ENCODE assay signal across 17 cellular contexts in genomic region chr21:38912355-38912619, GRCh38.
DNase-seq lines count a peak whose midpoint lies in the region; ATAC-seq and TF ChIP-seq lines count a peak whose summit lies in the region.
"Had no signal": no experiment of that assay in that cellular context is flagged by ENCODE, and none has a peak within 500 bp of the region (broad histone marks: within the 10 kb centered on the region; RNA-seq: fewer than 3 reads in every experiment).

No MANE protein-coding gene starts in this region.

- H3K9me3 ChIP-seq in heart left ventricle (no peaks in the 10 kb centered on the region), sigmoid colon (no peaks in the 10 kb centered on the region), uterus (no peaks in the 10 kb centered on the region)

- 92 to 96% (median 94%) methylated on average over 6 of the region's 6 CpGs for WGBS in heart left ventricle, 4 donors
- 95% methylated on average over 6 of the region's 6 CpGs for WGBS in sigmoid colon, 2 donors

- H3K4me1 ChIP-seq in heart left ventricle = peaks cover 0 to 71% (median 44%) of the 10 kb centered on the region in 12 donors
- peaks cover 0 to 42% (median 31%) of the 10 kb centered on the region in 4 donors for H3K4me1 ChIP-seq in sigmoid colon
- H3K4me1 ChIP-seq in uterus = peaks cover 6 to 17% of the 10 kb centered on the region in 2 donors

- peak in 1 of 4 donors; percentile 60 for TF ChIP-seq EP300 in sigmoid colon (IDR thresholded peaks at IDR 0.05)

- no peaks in the 10 kb centered on the region for H3K36me3 ChIP-seq in heart left ventricle
- no peaks in the 10 kb centered on the region for H3K36me3 ChIP-seq in sigmoid colon
- no peaks in the 10 kb centered on the region for H3K36me3 ChIP-seq in uterus

- no peak for DNase-seq in heart left ventricle
- DNase-seq in Right ventricle myocardium inferior (ENCODE audit: missing footprints) = no peak
- DNase-seq in fibroblast of mammary gland (ENCODE audit: low read depth) = peak; percentile 86
- no peak for DNase-seq in sigmoid colon
- peak in 1 of 2 donors; percentile 51 for DNase-seq in uterus
- DNase-seq in activated CD8-positive, alpha-beta memory T cell treated with anti-CD3 and anti-CD28 coated beads for 24 hours = no peak
- DNase-seq: activated naive CD8-positive, alpha-beta T cell treated with anti-CD3 and anti-CD28 coated beads, Interleukin-2, amount 50 U/mL, for 24 hours; cerebellar nuclear complex; DMS 273 treated with DMSO at 0.1 percent for 48 hours; GF-D8; NCI-H2029 treated with DMSO at 0.1 percent for 48 hours; NCI-H510A; stimulated activated CD4-positive, alpha-beta T cell treated with anti-CD3 and anti-CD28 coated beads, Interleukin-2, amount 100 ng/mL, for 24 hours had no signal

- intact Hi-C loops in heart left ventricle (cut with DNase I) (loop anchor here in 9 of 10 donors (5.0 to 10.0 kb wide), 11 partner anchors 75 to 177 kb away; partner anchors contain the start of gene ETS2 (in 6 of the 9)), Right ventricle myocardium inferior (cut with DNase I) (loop anchor here (5.0 kb wide), 2 partner anchors 45 to 80 kb away; no protein-coding TSS in a partner anchor), sigmoid colon (cut with DNase I) (loop anchor here (5.0 kb wide), 2 partner anchors 105 to 155 kb away; partner anchors contain the start of gene ETS2), uterus (cut with DNase I; ENCODE audit: low total_unique reads) (no loop called here)

- no peaks in the 10 kb centered on the region for H3K27me3 ChIP-seq in heart left ventricle
- no peaks in the 10 kb centered on the region for H3K27me3 ChIP-seq in sigmoid colon
- H3K27me3 ChIP-seq in uterus = no peaks in the 10 kb centered on the region

- peak overlapping the region in 10 of 12 donors; percentile 35 to 87 (median 78) for H3K27ac ChIP-seq in heart left ventricle
- peak overlapping the region; percentile 54 to 82 (median 79) for H3K27ac ChIP-seq in sigmoid colon
- peak overlapping the region; percentile 87 to 88 for H3K27ac ChIP-seq in uterus
- H3K27ac ChIP-seq: C4-2B had no signal

- H3K4me3 ChIP-seq in heart left ventricle = no peak overlapping the region
- no peak overlapping the region for H3K4me3 ChIP-seq in fibroblast of mammary gland (ENCODE audit: control insufficient read depth, low read depth, low read length)
- H3K4me3 ChIP-seq in sigmoid colon = no peak overlapping the region
- H3K4me3 ChIP-seq in uterus = no peak overlapping the region
- H3K4me3 ChIP-seq: lung had no signal

- TF ChIP-seq POLR2A in heart left ventricle (IDR thresholded peaks at IDR 0.05) (no peak), sigmoid colon (IDR thresholded peaks at IDR 0.05) (no peak), uterus (IDR thresholded peaks at IDR 0.05) (no peak)

- ATAC-seq in heart left ventricle (no peak), Right ventricle myocardium inferior (no peak), HG03354 (IDR thresholded peaks at IDR 0.05; ENCODE audit: poor library complexity, severe bottlenecking, unreplicated experiment) (no peak), GM18498 (IDR thresholded peaks at IDR 0.05; ENCODE audit: unreplicated experiment) (no peak)
- ATAC-seq: activated naive CD8-positive, alpha-beta T cell treated with anti-CD3 and anti-CD28 coated beads, Interleukin-2, amount 50 U/mL, for 24 hours had no signal

- TF ChIP-seq CTCF in heart left ventricle (IDR thresholded peaks at IDR 0.05) (no peak), fibroblast of mammary gland (conservative IDR thresholded peaks at IDR 0.05; ENCODE audit: control insufficient read depth, insufficient read depth, low read depth, low read length) (no peak), sigmoid colon (IDR thresholded peaks at IDR 0.05) (no peak), uterus (IDR thresholded peaks at IDR 0.05) (no peak)
